Comparison of ENCODE assay signal across 1 cellular context in the genomic region with DNA sequence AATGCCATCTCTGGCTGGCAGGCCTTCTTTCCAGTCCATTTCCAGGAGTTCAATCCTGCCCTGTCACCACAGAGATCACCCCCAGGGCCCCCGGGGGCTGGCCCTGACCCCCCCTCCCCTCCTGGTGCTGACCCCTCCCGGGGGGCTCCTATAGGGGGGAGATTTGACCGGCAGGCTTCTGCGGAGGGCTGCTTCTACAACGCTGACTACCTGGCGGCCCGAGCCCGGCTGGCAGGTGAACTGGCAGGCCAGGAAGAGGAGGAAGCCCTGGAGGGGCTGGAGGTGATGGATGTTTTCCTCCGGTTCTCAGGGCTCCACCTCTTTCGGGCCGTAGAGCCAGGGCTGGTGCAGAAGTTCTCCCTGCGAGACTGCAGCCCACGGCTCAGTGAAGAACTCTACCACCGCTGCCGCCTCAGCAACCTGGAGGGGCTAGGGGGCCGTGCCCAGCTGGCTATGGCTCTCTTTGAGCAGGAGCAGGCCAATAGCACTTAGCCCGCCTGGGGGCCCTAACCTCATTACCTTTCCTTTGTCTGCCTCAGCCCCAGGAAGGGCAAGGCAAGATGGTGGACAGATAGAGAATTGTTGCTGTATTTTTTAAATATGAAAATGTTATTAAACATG.
TF ChIP-seq lines count a peak whose summit lies in the region.

No MANE protein-coding gene starts in this region.

TF ChIP-seq in HEK293, 187 proteins besides CTCF, POLR2A, EP300 and RAD21 (continued from another document):
- TF ChIP-seq, protein P1, sequence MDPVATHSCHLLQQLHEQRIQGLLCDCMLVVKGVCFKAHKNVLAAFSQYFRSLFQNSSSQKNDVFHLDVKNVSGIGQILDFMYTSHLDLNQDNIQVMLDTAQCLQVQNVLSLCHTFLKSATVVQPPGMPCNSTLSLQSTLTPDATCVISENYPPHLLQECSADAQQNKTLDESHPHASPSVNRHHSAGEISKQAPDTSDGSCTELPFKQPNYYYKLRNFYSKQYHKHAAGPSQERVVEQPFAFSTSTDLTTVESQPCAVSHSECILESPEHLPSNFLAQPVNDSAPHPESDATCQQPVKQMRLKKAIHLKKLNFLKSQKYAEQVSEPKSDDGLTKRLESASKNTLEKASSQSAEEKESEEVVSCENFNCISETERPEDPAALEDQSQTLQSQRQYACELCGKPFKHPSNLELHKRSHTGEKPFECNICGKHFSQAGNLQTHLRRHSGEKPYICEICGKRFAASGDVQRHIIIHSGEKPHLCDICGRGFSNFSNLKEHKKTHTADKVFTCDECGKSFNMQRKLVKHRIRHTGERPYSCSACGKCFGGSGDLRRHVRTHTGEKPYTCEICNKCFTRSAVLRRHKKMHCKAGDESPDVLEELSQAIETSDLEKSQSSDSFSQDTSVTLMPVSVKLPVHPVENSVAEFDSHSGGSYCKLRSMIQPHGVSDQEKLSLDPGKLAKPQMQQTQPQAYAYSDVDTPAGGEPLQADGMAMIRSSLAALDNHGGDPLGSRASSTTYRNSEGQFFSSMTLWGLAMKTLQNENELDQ (tag by site-specific recombination; IDR thresholded peaks at IDR 0.05; ENCODE audit: low read depth), result no peak
- TF ChIP-seq ZNF2 (tag by site-specific recombination; IDR thresholded peaks at IDR 0.05), result no peak
- TF ChIP-seq, protein P2, sequence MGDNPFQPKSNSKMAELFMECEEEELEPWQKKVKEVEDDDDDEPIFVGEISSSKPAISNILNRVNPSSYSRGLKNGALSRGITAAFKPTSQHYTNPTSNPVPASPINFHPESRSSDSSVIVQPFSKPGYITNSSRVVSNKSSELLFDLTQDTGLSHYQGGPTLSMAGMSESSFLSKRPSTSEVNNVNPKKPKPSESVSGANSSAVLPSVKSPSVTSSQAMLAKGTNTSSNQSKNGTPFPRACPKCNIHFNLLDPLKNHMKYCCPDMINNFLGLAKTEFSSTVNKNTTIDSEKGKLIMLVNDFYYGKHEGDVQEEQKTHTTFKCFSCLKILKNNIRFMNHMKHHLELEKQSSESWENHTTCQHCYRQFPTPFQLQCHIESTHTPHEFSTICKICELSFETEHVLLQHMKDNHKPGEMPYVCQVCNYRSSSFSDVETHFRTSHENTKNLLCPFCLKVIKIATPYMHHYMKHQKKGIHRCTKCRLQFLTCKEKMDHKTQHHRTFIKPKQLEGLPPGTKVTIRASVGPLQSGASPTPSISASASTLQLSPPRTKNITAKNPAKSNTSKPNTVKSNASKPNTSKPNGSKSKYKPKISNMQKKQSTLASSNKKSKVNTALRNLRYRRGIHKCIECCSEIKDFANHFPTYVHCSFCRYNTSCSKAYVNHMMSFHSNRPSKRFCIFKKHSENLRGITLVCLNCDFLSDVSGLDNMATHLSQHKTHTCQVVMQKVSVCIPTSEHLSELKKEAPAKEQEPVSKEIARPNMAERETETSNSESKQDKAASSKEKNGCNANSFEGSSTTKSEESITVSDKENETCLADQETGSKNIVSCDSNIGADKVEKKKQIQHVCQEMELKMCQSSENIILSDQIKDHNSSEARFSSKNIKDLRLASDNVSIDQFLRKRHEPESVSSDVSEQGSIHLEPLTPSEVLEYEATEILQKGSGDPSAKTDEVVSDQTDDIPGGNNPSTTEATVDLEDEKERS (tag by site-specific recombination; IDR thresholded peaks at IDR 0.05), result no peak
